Comparison of ENCODE assay signal across 11 cellular contexts in the genomic region with DNA sequence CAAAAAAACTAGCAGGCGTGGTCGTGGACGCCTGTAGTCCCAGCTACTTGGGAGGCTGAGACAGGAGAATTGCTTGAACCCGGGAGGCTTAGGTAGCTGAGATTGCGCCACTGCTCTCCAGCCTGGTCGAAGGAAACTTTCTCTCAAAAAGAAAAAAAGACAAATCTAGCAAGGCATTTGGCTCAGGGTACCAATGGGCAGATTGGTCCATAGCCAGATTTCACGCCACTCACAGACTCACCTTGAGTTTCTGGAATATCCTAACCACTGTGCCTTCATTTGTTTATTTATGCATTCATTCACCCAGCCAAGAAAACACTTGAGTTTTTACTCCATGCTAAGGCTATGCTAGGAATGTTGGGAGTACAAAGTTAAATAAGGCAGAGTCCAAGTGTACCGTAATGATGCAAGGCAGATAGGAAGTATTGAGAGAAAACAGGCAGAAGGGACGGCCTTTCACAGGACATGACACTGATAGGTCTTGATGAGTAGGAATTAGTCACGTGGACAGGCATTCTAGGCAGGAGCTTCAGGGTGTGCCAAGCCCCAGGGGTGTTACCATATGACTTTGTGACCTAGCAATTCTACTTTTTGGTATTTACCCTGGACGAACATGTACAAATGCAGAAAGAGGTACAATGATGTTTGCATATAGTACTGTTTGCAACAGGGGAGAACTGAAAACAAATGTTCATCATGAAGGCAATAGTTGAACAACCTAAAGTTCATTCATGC. TPM values are rescaled to one million over a fixed set of nuclear protein-coding genes. Genes with fewer than 3 reads are reported as not detected.
DNase-seq lines count a peak whose midpoint lies in the region; TF ChIP-seq lines count a peak whose summit lies in the region.
"Had no signal": no experiment of that assay in that cellular context is flagged by ENCODE, and none has a peak within 500 bp of the region (broad histone marks: within the 10 kb centered on the region; RNA-seq: fewer than 3 reads in every experiment).

No MANE protein-coding gene starts in this region.

- peak; percentile 81 for DNase-seq in AG10803 (ENCODE audit: low read depth)
- peak; percentile 88 for DNase-seq in MG63
- DNase-seq in epithelial cell of esophagus (ENCODE audit: low read depth): peak; percentile 93
- DNase-seq in myocyte (ENCODE audit: low read depth): peak; percentile 34
- no peak for DNase-seq in HEK293T (ENCODE audit: extremely low spot score)
- DNase-seq in immature natural killer cell: no peak
- DNase-seq in GF-D8 (lab: John Stamatoyannopoulos, UW): no peak
- DNase-seq in activated CD8-positive, alpha-beta memory T cell treated with anti-CD3 and anti-CD28 coated beads, Interleukin-2, amount 50 U/mL, for 4 hours: no peak
- DNase-seq: amygdala, DND-41, NCI-H345 had no signal

- no peaks in the 10 kb centered on the region for H3K9me3 ChIP-seq in MG63

- no peaks in the 10 kb centered on the region for H3K27me3 ChIP-seq in MG63

- peaks cover 4% of the 10 kb centered on the region; the same call in 1 of the 2 replicates for H3K36me3 ChIP-seq in MG63

- no peak overlapping the region for H3K27ac Mint-ChIP-seq in immature natural killer cell

- TF ChIP-seq CTCF in AG10803 (conservative IDR thresholded peaks at IDR 0.05; ENCODE audit: low read length): no peak
- TF ChIP-seq CTCF in epithelial cell of esophagus (IDR thresholded peaks at IDR 0.05; ENCODE audit: insufficient read depth, low read depth, low read length, missing control alignments): no peak

- no peaks in the 10 kb centered on the region for H3K36me3 Mint-ChIP-seq in immature natural killer cell

- H3K4me1 Mint-ChIP-seq in immature natural killer cell: peaks cover 7 to 10% of the 10 kb centered on the region in 2 donors

- peaks cover 0 to 1% (median 0%) of the 10 kb centered on the region in 6 donors for H3K9me3 Mint-ChIP-seq in immature natural killer cell

- H3K4me3 ChIP-seq in AG10803 (ENCODE audit: low read length) (no peak overlapping the region), MG63 (no peak overlapping the region), epithelial cell of esophagus (ENCODE audit: low read length) (no peak overlapping the region)

- H3K4me3 Mint-ChIP-seq in immature natural killer cell: no peak overlapping the region

- POLR2A ChIA-PET in HEK293T (lab: Yijun Ruan, JAX): interaction anchor here (0.8 to 5.1 kb wide), 2 partner anchors 25 to 26 kb away, joined by 3 to 49 read pairs; partner anchors contain the start of gene DDB2

- CTCF ChIA-PET in HEK293T (lab: Yijun Ruan, JAX): interaction anchor here (1.2 to 1.3 kb wide), 2 partner anchors 70 to 166 kb away, joined by 3 to 4 read pairs; no protein-coding TSS in a partner anchor

- peaks cover 10 to 21% (median 15%) of the 10 kb centered on the region in 3 donors for H3K27me3 Mint-ChIP-seq in immature natural killer cell (ENCODE audit: low read depth in 3 of 3)

TF ChIP-seq in HEK293T, 16 proteins besides CTCF, POLR2A, EP300 and RAD21:
- TF ChIP-seq SUZ12 (IDR thresholded peaks at IDR 0.05): no peak
- TF ChIP-seq NFRKB (IDR thresholded peaks at IDR 0.05): no peak
- no peak for TF ChIP-seq ELF4 (IDR thresholded peaks at IDR 0.05)
- no peak for TF ChIP-seq ARNT (IDR thresholded peaks at IDR 0.05)
- no peak for TF ChIP-seq FOXM1 (IDR thresholded peaks at IDR 0.05; ENCODE audit: borderline replicate concordance)
- no peak for TF ChIP-seq LEF1 (IDR thresholded peaks at IDR 0.05; ENCODE audit: borderline replicate concordance)
- TF ChIP-seq, protein P1, sequence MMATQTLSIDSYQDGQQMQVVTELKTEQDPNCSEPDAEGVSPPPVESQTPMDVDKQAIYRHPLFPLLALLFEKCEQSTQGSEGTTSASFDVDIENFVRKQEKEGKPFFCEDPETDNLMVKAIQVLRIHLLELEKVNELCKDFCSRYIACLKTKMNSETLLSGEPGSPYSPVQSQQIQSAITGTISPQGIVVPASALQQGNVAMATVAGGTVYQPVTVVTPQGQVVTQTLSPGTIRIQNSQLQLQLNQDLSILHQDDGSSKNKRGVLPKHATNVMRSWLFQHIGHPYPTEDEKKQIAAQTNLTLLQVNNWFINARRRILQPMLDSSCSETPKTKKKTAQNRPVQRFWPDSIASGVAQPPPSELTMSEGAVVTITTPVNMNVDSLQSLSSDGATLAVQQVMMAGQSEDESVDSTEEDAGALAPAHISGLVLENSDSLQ (IDR thresholded peaks at IDR 0.05): no peak
- no peak for TF ChIP-seq SP1 (IDR thresholded peaks at IDR 0.05)
- no peak for TF ChIP-seq BHLHE40 (IDR thresholded peaks at IDR 0.05; ENCODE audit: borderline replicate concordance)
- no peak for TF ChIP-seq CTBP1 (IDR thresholded peaks at IDR 0.05; ENCODE audit: borderline replicate concordance)
- no peak for TF ChIP-seq FOXA1 (IDR thresholded peaks at IDR 0.05)
- TF ChIP-seq FOXK2 (IDR thresholded peaks at IDR 0.05): no peak
- no peak for TF ChIP-seq TARDBP (IDR thresholded peaks at IDR 0.05)
- no peak for TF ChIP-seq L3MBTL2 (conservative IDR thresholded peaks at IDR 0.05)
- TF ChIP-seq ZNF384 (IDR thresholded peaks at IDR 0.05): no peak
- no peak for TF ChIP-seq HDGF (IDR thresholded peaks at IDR 0.05; ENCODE audit: borderline replicate concordance)

RNA-seq across cellular contexts. Expression of gene PACSIN3, which starts 3.0 kb away (rescaled TPM):
- total RNA-seq in MG63 (2014; rRNA removed; shearing (Covaris generic); ENCODE audit: low replicate concordance): 59.8 and 92.5 TPM in 2 replicates
- total RNA-seq in myocyte: 29.9 and 35.9 TPM in 2 replicates
- polyA plus RNA-seq in myocyte (2012): 8.7 TPM
- under 1 TPM in 1 of 3 donors, not detected in 2; 0.48 TPM for polyA plus RNA-seq in immature natural killer cell

RNA-seq across cellular contexts. Expression of gene ARFGAP2, which starts 12.6 kb away (rescaled TPM):
- 71.0 and 92.8 TPM in 2 replicates for total RNA-seq in MG63 (2014; rRNA removed; shearing (Covaris generic); ENCODE audit: low replicate concordance)
- 163 and 175 TPM in 2 replicates for total RNA-seq in myocyte
- 70.9 TPM for polyA plus RNA-seq in myocyte (2012)
- 100 to 1,000 TPM; 103 to 137 (median 121) TPM for polyA plus RNA-seq in immature natural killer cell

RNA-seq across cellular contexts. Expression of gene DDB2, which starts 25.5 kb away (rescaled TPM):
- total RNA-seq in MG63 (2014; rRNA removed; shearing (Covaris generic); ENCODE audit: low replicate concordance): 13.9 and 20.0 TPM in 2 replicates
- 33.2 and 34.2 TPM in 2 replicates for total RNA-seq in myocyte
- polyA plus RNA-seq in myocyte (2012): 60.0 TPM
- 10 to 100 TPM; 27.4 to 39.3 (median 35.4) TPM for polyA plus RNA-seq in immature natural killer cell

RNA-seq across cellular contexts. Expression of gene ACP2, which starts 59.3 kb away (rescaled TPM):
- total RNA-seq in MG63 (2014; rRNA removed; shearing (Covaris generic); ENCODE audit: low replicate concordance): 9.6 and 42.7 TPM in 2 replicates
- 34.8 and 60.8 TPM in 2 replicates for total RNA-seq in myocyte
- polyA plus RNA-seq in myocyte (2012): 44.5 TPM
- 10 to 100 TPM in 2 of 3 donors, 1 to 10 TPM in 1; 6.6 to 20.1 (median 19.2) TPM for polyA plus RNA-seq in immature natural killer cell

Comparison
In these comparisons a context has a peak if more than half of its experiments do, and no peak if none do; other contexts are left out.
1. DNase-seq: peak in AG10803 (single experiment), MG63 (single experiment), epithelial cell of esophagus (single experiment) and myocyte (single experiment); none in HEK293T (single experiment), immature natural killer cell (0 of 3), GF-D8 (single experiment) and activated CD8-positive, alpha-beta memory T cell treated with anti-CD3 and anti-CD28 coated beads, Interleukin-2, amount 50 U/mL, for 4 hours (single experiment).